ENCODE assay signal across 11 cellular contexts in the genomic region with DNA sequence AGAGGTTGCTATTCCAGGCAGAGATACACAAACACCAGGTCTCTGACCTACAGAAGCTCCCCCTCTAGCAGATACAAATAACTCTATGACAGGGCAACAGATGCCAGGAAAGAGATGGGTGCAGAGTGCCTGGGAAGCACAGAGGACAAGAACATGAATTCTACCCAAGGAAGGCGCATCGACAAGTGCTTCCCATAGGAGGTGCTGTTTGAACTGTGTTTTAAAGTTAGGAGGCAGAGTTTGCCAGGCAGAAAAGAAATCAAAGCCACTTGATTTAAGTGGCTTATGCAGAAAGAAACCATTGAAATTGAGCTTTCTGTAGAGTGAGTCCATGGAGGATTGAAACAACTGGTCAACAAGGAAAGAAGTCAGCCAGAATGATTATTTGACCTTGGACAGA. TPM values are rescaled to one million over a fixed set of nuclear protein-coding genes. Genes with fewer than 3 reads are reported as not detected.
DNase-seq lines count a peak whose midpoint lies in the region; ATAC-seq and TF ChIP-seq lines count a peak whose summit lies in the region.
"Had no signal": no experiment of that assay in that cellular context is flagged by ENCODE, and none has a peak within 500 bp of the region (broad histone marks: within the 10 kb centered on the region; RNA-seq: fewer than 3 reads in every experiment).

No MANE protein-coding gene starts in this region.

- H4K20me1 ChIP-seq in SK-N-SH (ENCODE audit: insufficient read depth) (no peaks in the 10 kb centered on the region), Karpas-422 (ENCODE audit: insufficient read depth, low read depth, low read length) (no peaks in the 10 kb centered on the region)

- POLR2A ChIA-PET in SK-N-SH (lab: Yijun Ruan, JAX): no interaction called here

- no peaks in the 10 kb centered on the region for H3K36me3 Mint-ChIP-seq in progenitor cell of endocrine pancreas (ENCODE audit: insufficient read depth)

- TF ChIP-seq CTCF in SK-N-SH (IDR thresholded peaks at IDR 0.05) (peak; percentile 34; the same call in 1 of the 2 replicates), progenitor cell of endocrine pancreas (IDR thresholded peaks at IDR 0.05; ENCODE audit: unreplicated experiment) (peak; percentile 26)

- no peak overlapping the region for H3K27ac Mint-ChIP-seq in progenitor cell of endocrine pancreas

- no peaks in the 10 kb centered on the region for H3K4me1 Mint-ChIP-seq in progenitor cell of endocrine pancreas (ENCODE audit: low read depth)

- H3K4me1 ChIP-seq in SK-N-SH (ENCODE audit: control insufficient read depth in 1 of 2, insufficient read depth in 2 of 2, low read depth in 1 of 2, low read length in 1 of 2) (no peaks in the 10 kb centered on the region), Karpas-422 (ENCODE audit: low read length) (peaks cover 10% of the 10 kb centered on the region)

- CTCF ChIA-PET in SK-N-SH (lab: Yijun Ruan, JAX): interaction anchor here (1.2 kb wide), 1 partner anchor 25 kb away, joined by 3 read pairs; no protein-coding TSS in a partner anchor

- 36% methylated on average over 2 of the region's 2 CpGs for WGBS in SK-N-SH (ENCODE audit: low lambda C conversion rate)

- DNase-seq in SK-N-SH: no peak
- peak; percentile 81 for DNase-seq in Karpas-422
- DNase-seq in cerebellar cortex (ENCODE audit: low spot score): peak; percentile 4
- no peak for DNase-seq in progenitor cell of endocrine pancreas (ENCODE audit: low spot score, unreplicated experiment)
- DNase-seq in occipital lobe (lab: John Stamatoyannopoulos, UW): no peak
- DNase-seq in glomerular visceral epithelial cell (ENCODE audit: extremely low spot score): no peak
- DNase-seq: activated CD4-positive, CD25-positive, alpha-beta regulatory T cell treated with anti-CD3 and anti-CD28 coated beads, Interleukin-2, amount 50 U/mL, for 72 hours; NCI-H1436 treated with DMSO at 0.1 percent for 48 hours had no signal

- no peaks in the 10 kb centered on the region for H3F3A ChIP-seq in SK-N-SH (replicated peaks; ENCODE audit: insufficient read depth)

- peaks cover 6% of the 10 kb centered on the region for H3K9me3 Mint-ChIP-seq in progenitor cell of endocrine pancreas (ENCODE audit: low read depth)

- H3K9me3 ChIP-seq in SK-N-SH (no peaks in the 10 kb centered on the region), Karpas-422 (ENCODE audit: low read length) (peaks cover 5% of the 10 kb centered on the region; the same call in 1 of the 2 replicates)

- no peak for TF ChIP-seq RAD21 in SK-N-SH (IDR thresholded peaks at IDR 0.05; ENCODE audit: low read length)

- H2AFZ ChIP-seq in SK-N-SH (ENCODE audit: low read depth) (no peak overlapping the region), Karpas-422 (ENCODE audit: low read length) (no peak overlapping the region)

- no peak for ATAC-seq in SK-N-SH treated with all-trans-retinoic acid at 6 μM for 48 hours
- ATAC-seq in GM21528 (IDR thresholded peaks at IDR 0.05; ENCODE audit: low FRiP score, unreplicated experiment): no peak

- H3K4me2 ChIP-seq in SK-N-SH (no peak overlapping the region), Karpas-422 (ENCODE audit: low read depth, low read length, poor library complexity, severe bottlenecking) (no peak overlapping the region)

- H3K27ac ChIP-seq in SK-N-SH (ENCODE audit: low read depth in 2 of 2, low read length in 1 of 2): no peak overlapping the region
- H3K27ac ChIP-seq in Karpas-422 (ENCODE audit: low read length): no peak overlapping the region
- H3K27ac ChIP-seq: neutrophil had no signal

- H3K9ac ChIP-seq in SK-N-SH (no peak overlapping the region), Karpas-422 (ENCODE audit: low read length) (no peak overlapping the region)

- H3K9me2 ChIP-seq in SK-N-SH (no peaks in the 10 kb centered on the region), Karpas-422 (replicated peaks; ENCODE audit: insufficient read depth, low read length) (no peaks in the 10 kb centered on the region)

- H3K36me3 ChIP-seq in SK-N-SH (replicated peaks in 1 of 2; ENCODE audit: control insufficient read depth in 1 of 2, insufficient read depth in 2 of 2, low read length in 1 of 2): no peaks in the 10 kb centered on the region
- no peaks in the 10 kb centered on the region for H3K36me3 ChIP-seq in Karpas-422 (ENCODE audit: insufficient read depth, low read length)
- H3K36me3 ChIP-seq: neutrophil had no signal

- TF ChIP-seq EP300 in SK-N-SH (IDR thresholded peaks at IDR 0.05; ENCODE audit: borderline replicate concordance in 1 of 2, low read depth in 1 of 2, low read length in 1 of 2): no peak

- H3K4me3 Mint-ChIP-seq in progenitor cell of endocrine pancreas (ENCODE audit: low read depth): no peak overlapping the region

- peaks cover 4% of the 10 kb centered on the region for H3K27me3 Mint-ChIP-seq in progenitor cell of endocrine pancreas

- H3K4me3 ChIP-seq in SK-N-SH (ENCODE audit: low read depth in 2 of 2, low read length in 1 of 2): no peak overlapping the region; a peak in 1 of 4 replicates
- H3K4me3 ChIP-seq in Karpas-422 (ENCODE audit: low read length): no peak overlapping the region

- H3K79me2 ChIP-seq in SK-N-SH (ENCODE audit: insufficient read depth): no peaks in the 10 kb centered on the region
- no peaks in the 10 kb centered on the region for H3K79me2 ChIP-seq in Karpas-422 (ENCODE audit: low read length)

- H3K27me3 ChIP-seq in SK-N-SH (ENCODE audit: insufficient read depth) (no peaks in the 10 kb centered on the region), Karpas-422 (ENCODE audit: low read length) (peaks cover 6% of the 10 kb centered on the region; the same call in 1 of the 2 replicates)

TF ChIP-seq in SK-N-SH, 30 proteins besides CTCF, POLR2A, EP300 and RAD21:
- no peak for TF ChIP-seq JUND (IDR thresholded peaks at IDR 0.05)
- TF ChIP-seq, protein P1, sequence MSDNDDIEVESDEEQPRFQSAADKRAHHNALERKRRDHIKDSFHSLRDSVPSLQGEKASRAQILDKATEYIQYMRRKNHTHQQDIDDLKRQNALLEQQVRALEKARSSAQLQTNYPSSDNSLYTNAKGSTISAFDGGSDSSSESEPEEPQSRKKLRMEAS (IDR thresholded peaks at IDR 0.05; ENCODE audit: low read depth): no peak
- TF ChIP-seq GABPA (IDR thresholded peaks at IDR 0.05; ENCODE audit: low read depth): no peak
- TF ChIP-seq GATA2 (CRISPR knock-in tag; IDR thresholded peaks at IDR 0.05): no peak
- TF ChIP-seq, protein P2, sequence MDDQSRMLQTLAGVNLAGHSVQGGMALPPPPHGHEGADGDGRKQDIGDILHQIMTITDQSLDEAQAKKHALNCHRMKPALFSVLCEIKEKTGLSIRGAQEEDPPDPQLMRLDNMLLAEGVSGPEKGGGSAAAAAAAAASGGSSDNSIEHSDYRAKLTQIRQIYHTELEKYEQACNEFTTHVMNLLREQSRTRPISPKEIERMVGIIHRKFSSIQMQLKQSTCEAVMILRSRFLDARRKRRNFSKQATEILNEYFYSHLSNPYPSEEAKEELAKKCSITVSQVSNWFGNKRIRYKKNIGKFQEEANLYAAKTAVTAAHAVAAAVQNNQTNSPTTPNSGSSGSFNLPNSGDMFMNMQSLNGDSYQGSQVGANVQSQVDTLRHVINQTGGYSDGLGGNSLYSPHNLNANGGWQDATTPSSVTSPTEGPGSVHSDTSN (IDR thresholded peaks at IDR 0.05): no peak
- TF ChIP-seq FOXJ3 (CRISPR knock-in tag; IDR thresholded peaks at IDR 0.05): no peak
- no peak for TF ChIP-seq RXRA (IDR thresholded peaks at IDR 0.05; ENCODE audit: borderline replicate concordance, low read depth)

TF ChIP-seq in SK-N-SH treated with all-trans-retinoic acid at 6 μM for 48 hours, 23 proteins besides CTCF, POLR2A, EP300 and RAD21 (continues in another document):
- TF ChIP-seq ZC3H10 (CRISPR knock-in tag; IDR thresholded peaks at IDR 0.05) (no peak), SNAI2 (CRISPR knock-in tag; IDR thresholded peaks at IDR 0.05) (no peak), TCF4 (CRISPR knock-in tag; IDR thresholded peaks at IDR 0.05; ENCODE audit: borderline replicate concordance) (no peak), ZNF70 (CRISPR knock-in tag; IDR thresholded peaks at IDR 0.05) (no peak), ARNTL (CRISPR knock-in tag; IDR thresholded peaks at IDR 0.05; ENCODE audit: borderline replicate concordance, low read depth) (no peak), CSDC2 (CRISPR knock-in tag; IDR thresholded peaks at IDR 0.05) (no peak), ESRRG (CRISPR knock-in tag; IDR thresholded peaks at IDR 0.05) (no peak), GLIS3 (CRISPR knock-in tag; IDR thresholded peaks at IDR 0.05) (no peak)
- TF ChIP-seq, protein P3, sequence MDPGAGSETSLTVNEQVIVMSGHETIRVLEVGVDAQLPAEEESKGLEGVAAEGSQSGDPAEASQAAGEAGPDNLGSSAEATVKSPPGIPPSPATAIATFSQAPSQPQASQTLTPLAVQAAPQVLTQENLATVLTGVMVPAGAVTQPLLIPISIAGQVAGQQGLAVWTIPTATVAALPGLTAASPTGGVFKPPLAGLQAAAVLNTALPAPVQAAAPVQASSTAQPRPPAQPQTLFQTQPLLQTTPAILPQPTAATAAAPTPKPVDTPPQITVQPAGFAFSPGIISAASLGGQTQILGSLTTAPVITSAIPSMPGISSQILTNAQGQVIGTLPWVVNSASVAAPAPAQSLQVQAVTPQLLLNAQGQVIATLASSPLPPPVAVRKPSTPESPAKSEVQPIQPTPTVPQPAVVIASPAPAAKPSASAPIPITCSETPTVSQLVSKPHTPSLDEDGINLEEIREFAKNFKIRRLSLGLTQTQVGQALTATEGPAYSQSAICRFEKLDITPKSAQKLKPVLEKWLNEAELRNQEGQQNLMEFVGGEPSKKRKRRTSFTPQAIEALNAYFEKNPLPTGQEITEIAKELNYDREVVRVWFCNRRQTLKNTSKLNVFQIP (CRISPR knock-in tag; IDR thresholded peaks at IDR 0.05; ENCODE audit: borderline replicate concordance, low read depth): no peak

RNA-seq across cellular contexts. Expression of a gene that starts 35.3 kb away (rescaled TPM):
- polyA plus RNA-seq in SK-N-SH (2012; rRNA removed): 0.25 and 0.47 TPM in 2 replicates
- 0.21 and 0.34 TPM in 2 replicates for polyA plus RNA-seq in SK-N-SH (2012; cell fraction: cytosol; rRNA removed)
- polyA plus RNA-seq in SK-N-SH (2012; cell fraction: nucleus; rRNA removed): 0.33 and 0.73 TPM in 2 replicates
- 0.41 TPM in 1 of 2 replicates, not detected in the other for total RNA-seq in Karpas-422 (2014; rRNA removed; shearing (Covaris generic); ENCODE audit: low replicate concordance)
- total RNA-seq in progenitor cell of endocrine pancreas: 0.71 and 1.1 TPM in 2 replicates
- 1.6 TPM for total RNA-seq in occipital lobe

RNA-seq across cellular contexts. Expression of a gene that starts 46.9 kb away (rescaled TPM):
- polyA plus RNA-seq in SK-N-SH (2012; rRNA removed): 6.9 and 8.2 TPM in 2 replicates
- 10.7 and 11.1 TPM in 2 replicates for polyA plus RNA-seq in SK-N-SH (2012; cell fraction: cytosol; rRNA removed)
- 3.8 and 4.2 TPM in 2 replicates for polyA plus RNA-seq in SK-N-SH (2012; cell fraction: nucleus; rRNA removed)
- 16.4 and 16.5 TPM in 2 replicates for total RNA-seq in Karpas-422 (2014; rRNA removed; shearing (Covaris generic); ENCODE audit: low replicate concordance)
- total RNA-seq in progenitor cell of endocrine pancreas (22.6 and 22.9 TPM in 2 replicates), occipital lobe (38.7 TPM)

Comparison
In these comparisons a context has a peak if more than half of its experiments do, and no peak if none do; other contexts are left out.
1. DNase-seq: peak in Karpas-422 (single experiment) and cerebellar cortex (single experiment); none in SK-N-SH (single experiment), progenitor cell of endocrine pancreas (single experiment), occipital lobe (single experiment) and glomerular visceral epithelial cell (single experiment).